In genomic region chr2:53767405-53768232, GRCh38 we compare ENCODE assay signal across 8 cellular contexts. TPM values are rescaled to one million over a fixed set of nuclear protein-coding genes. Genes with fewer than 3 reads are reported as not detected.
A peak's percentile ranks its signal among the peaks of the same experiment; 100 is the strongest.
DNase-seq lines count a peak whose midpoint lies in the region; ATAC-seq and TF ChIP-seq lines count a peak whose summit lies in the region.

CHAC2 (plus strand) TSS chr2:53767804; CDS start chr2:53767887, 83 bp downstream.

- DNase-seq in AG09309 (ENCODE audit: low read depth) (no peak), NCI-H2227 (lab: John Stamatoyannopoulos, UW; ENCODE audit: unreplicated experiment) (peak; percentile 93), WTC11 (ENCODE audit: low spot score) (peak; percentile 81), cardiac fibroblast (ENCODE audit: low read depth in 2 of 2) (peak; percentile 79 to 84), iris pigment epithelial cell (ENCODE audit: low read depth) (peak; percentile 83)
- DNase-seq in stimulated activated CD4-positive, alpha-beta T cell treated with anti-CD3 and anti-CD28 coated beads, Interleukin-12 subunit alpha, Interleukin-12 subunit beta, amount 100 ng/mL, for 24 hours (ENCODE audit: low read depth in 2 of 2): peak; percentile 77 to 81

- H3K9me3 Mint-ChIP-seq in WTC11: no peaks in the 10 kb centered on the region; the same call in 1 of the 2 replicates

- CTCF ChIA-PET in WTC11 (lab: Charles Lee): interaction anchor here (0.6 to 1.7 kb wide), 6 partner anchors 9 to 259 kb away, joined by 3 to 7 read pairs (median 4); no protein-coding TSS in a partner anchor

- POLR2A ChIA-PET in WTC11 (lab: Charles Lee): interaction anchor here (1.0 to 2.2 kb wide), 3 partner anchors 9 to 29 kb away, joined by 3 to 11 read pairs (median 5); partner anchors contain the start of genes ASB3 and ERLEC1

- peak within 1 kb of the TSS; percentile 90 for H3K4me3 Mint-ChIP-seq in WTC11

- H3K4me1 Mint-ChIP-seq in WTC11: peaks cover 23% of the 10 kb centered on the region

- H3K27ac Mint-ChIP-seq in WTC11: peak within 1 kb of the TSS; percentile 87

- peak; percentile 50 for TF ChIP-seq CTCF in AG09309 (IDR thresholded peaks at IDR 0.05; ENCODE audit: control insufficient read depth, insufficient read depth, low read depth, low read length, missing control alignments)
- TF ChIP-seq CTCF in WTC11 (IDR thresholded peaks at IDR 0.05): no peak
- TF ChIP-seq CTCF in cardiac fibroblast (IDR thresholded peaks at IDR 0.05; ENCODE audit: low read depth, low read length): peak; percentile 61

- peak; percentile 93 for ATAC-seq in GM18909 (IDR thresholded peaks at IDR 0.05; ENCODE audit: poor library complexity, unreplicated experiment)
- ATAC-seq in HG03159 (IDR thresholded peaks at IDR 0.05; ENCODE audit: unreplicated experiment): peak; percentile 95
- peak; percentile 92 for ATAC-seq in WTC11

- H3K36me3 Mint-ChIP-seq in WTC11: peaks cover 11% of the 10 kb centered on the region

- H3K4me3 ChIP-seq in AG09309 (ENCODE audit: control insufficient read depth, low read depth, low read length) (peak within 1 kb of the TSS; percentile 100), cardiac fibroblast (replicated peaks in 1 of 2; ENCODE audit: low read depth in 2 of 2, low read length in 2 of 2) (peak within 1 kb of the TSS; percentile 73 to 96)

- no peaks in the 10 kb centered on the region for H3K27me3 Mint-ChIP-seq in WTC11 (ENCODE audit: low read depth)

TF ChIP-seq in WTC11, 78 proteins besides CTCF, POLR2A, EP300 and RAD21 (continues in another document):
- no peak for TF ChIP-seq ATF3 (CRISPR knock-in tag; conservative IDR thresholded peaks at IDR 0.05)
- TF ChIP-seq ERG (CRISPR knock-in tag; IDR thresholded peaks at IDR 0.05): 0 out of 2 replicates have a peak, but pooled peaks have one; percentile 39
- no peak for TF ChIP-seq NR3C1 (CRISPR knock-in tag; conservative IDR thresholded peaks at IDR 0.05; ENCODE audit: low read depth)
- no peak for TF ChIP-seq PRDM15 (CRISPR knock-in tag; IDR thresholded peaks at IDR 0.05)
- TF ChIP-seq ZNF219 (CRISPR knock-in tag; IDR thresholded peaks at IDR 0.05; ENCODE audit: borderline replicate concordance): no peak
- TF ChIP-seq AFF4 (CRISPR knock-in tag; IDR thresholded peaks at IDR 0.05; ENCODE audit: borderline replicate concordance): no peak
- TF ChIP-seq KAT7 (CRISPR knock-in tag; IDR thresholded peaks at IDR 0.05; ENCODE audit: borderline replicate concordance): no peak
- TF ChIP-seq IRF1 (CRISPR knock-in tag; IDR thresholded peaks at IDR 0.05): no peak
- TF ChIP-seq SP1 (CRISPR knock-in tag; conservative IDR thresholded peaks at IDR 0.05): peak; percentile 42; the same call in 1 of the 2 replicates
- TF ChIP-seq STAT6 (CRISPR knock-in tag; conservative IDR thresholded peaks at IDR 0.05; ENCODE audit: low read depth): no peak
- TF ChIP-seq ATF1 (CRISPR knock-in tag; IDR thresholded peaks at IDR 0.05): 0 out of 2 replicates have a peak, but pooled peaks have one; percentile 20
- peak; percentile 49 for TF ChIP-seq FOXK1 (CRISPR knock-in tag; IDR thresholded peaks at IDR 0.05)
- TF ChIP-seq MAX (CRISPR knock-in tag; IDR thresholded peaks at IDR 0.05): peak; percentile 67

RNA-seq across cellular contexts. Expression of gene CHAC2, which starts in this region (rescaled TPM):
- 8.7 to 10.2 TPM (median 9.6 TPM) in 3 replicates for total RNA-seq in WTC11 (2021)
